In the genomic region with DNA sequence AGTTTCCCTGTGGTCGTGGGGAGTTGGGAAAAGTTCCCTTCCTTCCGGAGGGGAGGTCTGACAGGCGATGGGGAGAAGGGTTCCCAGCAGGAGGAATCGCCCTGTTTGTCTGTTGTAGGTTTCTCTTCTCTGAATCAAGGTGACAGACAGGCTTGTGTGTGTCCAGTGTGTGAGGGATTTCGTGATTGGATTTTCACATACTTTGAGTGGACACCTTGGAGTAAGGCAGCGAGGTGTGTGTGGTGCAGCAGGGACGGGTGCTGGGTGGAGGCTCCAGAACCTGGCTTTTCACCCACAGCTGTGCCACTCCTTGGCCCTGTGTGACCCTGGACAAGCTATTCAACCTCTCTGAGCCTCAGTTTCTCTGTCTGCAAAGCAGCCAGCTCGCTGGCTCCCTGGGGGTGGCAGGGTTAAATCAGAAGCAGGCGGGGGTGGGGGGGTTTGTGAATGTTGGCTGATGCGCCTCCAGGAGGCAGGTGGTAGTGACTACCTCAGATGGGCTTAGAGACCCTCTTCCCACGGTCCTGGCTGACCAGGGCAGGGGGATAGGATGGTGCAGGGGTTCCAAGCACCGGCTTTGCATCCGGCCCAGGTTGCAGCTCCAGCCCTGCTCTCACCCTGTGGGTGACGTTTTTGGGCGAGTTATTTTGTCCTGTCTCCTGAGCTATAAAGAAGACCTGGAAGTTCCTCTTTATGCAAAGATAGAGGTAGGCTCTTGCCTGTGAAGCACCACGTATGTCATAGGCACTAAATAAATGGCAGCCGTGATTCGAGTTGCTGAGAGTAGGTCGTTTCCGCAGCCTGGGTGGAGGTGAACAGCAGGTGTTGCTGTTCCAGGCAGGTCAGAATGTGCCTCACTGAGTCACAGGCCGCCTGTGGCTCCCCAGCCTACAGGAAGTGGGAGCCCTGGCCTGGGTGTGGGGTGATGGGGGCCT, we compare ENCODE assay signal across 11 cellular contexts. TPM values are rescaled to one million over a fixed set of nuclear protein-coding genes. Genes with fewer than 3 reads are reported as not detected.
DNase-seq lines count a peak whose midpoint lies in the region; ATAC-seq and TF ChIP-seq lines count a peak whose summit lies in the region.
"Had no signal": no experiment of that assay in that cellular context is flagged by ENCODE, and none has a peak within 500 bp of the region (broad histone marks: within the 10 kb centered on the region; RNA-seq: fewer than 3 reads in every experiment).

No MANE protein-coding gene starts in this region.

- POLR2A ChIA-PET in RWPE1 (lab: Yijun Ruan, JAX; ENCODE audit: low non-redundant PET), result interaction anchor here (0.5 to 0.6 kb wide), 3 partner anchors 11 to 953 kb away, joined by 3 to 6 read pairs (median 4); no protein-coding TSS in a partner anchor

- WGBS in prostate gland, result 41% methylated on average over 21 of the region's 21 CpGs

- no peaks in the 10 kb centered on the region for H3K27me3 ChIP-seq in prostate gland (replicated peaks; ENCODE audit: insufficient read depth)

- H3K27ac ChIP-seq in RWPE1 (peak overlapping the region; percentile 90), prostate gland (peak overlapping the region; percentile 57 to 59)

- DNase-seq in Daoy (ENCODE audit: low read depth) (peak; percentile 49), RWPE1 (ENCODE audit: low spot score) (peak; percentile 62), foreskin fibroblast (no peak), prostate gland (ENCODE audit: low spot score) (no peak), cerebellum (ENCODE audit: low spot score) (no peak), SIG-M5 (lab: John Stamatoyannopoulos, UW) (no peak)
- no peak for DNase-seq in activated CD8-positive, alpha-beta memory T cell treated with anti-CD3 and anti-CD28 coated beads, Interleukin-2, amount 50 U/mL, for 4 hours
- DNase-seq: activated CD4-positive, alpha-beta T cell treated with anti-CD3 and anti-CD28 coated beads, Interleukin-2, amount 10 ng/mL, durations not matched to agents 24 days and 14 days had no signal

- peak overlapping the region; percentile 53 to 99 for H3K4me3 ChIP-seq in foreskin fibroblast (ENCODE audit: low read depth in 1 of 2, low read length in 2 of 2)
- H3K4me3 ChIP-seq in prostate gland, result peak overlapping the region; percentile 23 to 36

- intact Hi-C loops in prostate gland (cut with DNase I), result no loop called here

- H3K9me3 ChIP-seq in prostate gland, result no peaks in the 10 kb centered on the region

- ATAC-seq in GM21825 (IDR thresholded peaks at IDR 0.05; ENCODE audit: unreplicated experiment), result no peak
- ATAC-seq: stimulated activated memory B cell treated with anti-CD40 and anti-IgM and Interleukin-4, amounts not matched to agents 10 μg/mL and 1 μg/mL and 100 μg/mL, for 72 hours had no signal

- CTCF ChIA-PET in RWPE1 (lab: Yijun Ruan, JAX), result interaction anchor here (0.5 to 0.7 kb wide), 3 partner anchors 47 to 939 kb away, joined by 3 to 4 read pairs (median 3); no protein-coding TSS in a partner anchor

- no peaks in the 10 kb centered on the region for H3K4me1 ChIP-seq in prostate gland (replicated peaks)

- TF ChIP-seq CTCF in RWPE1 (conservative IDR thresholded peaks at IDR 0.05; ENCODE audit: low read depth) (no peak), foreskin fibroblast (IDR thresholded peaks at IDR 0.05; ENCODE audit: low read depth, low read length) (no peak), prostate gland (IDR thresholded peaks at IDR 0.05) (no peak)

- no peak for TF ChIP-seq POLR2A in prostate gland (IDR thresholded peaks at IDR 0.05)

- H3K36me3 ChIP-seq in prostate gland, result no peaks in the 10 kb centered on the region

RNA-seq across cellular contexts. Expression of a gene that starts 0.7 kb away (rescaled TPM):
- total RNA-seq in Daoy (2014; rRNA removed; shearing (Covaris generic)), result 4.6 and 8.5 TPM in 2 replicates
- total RNA-seq in prostate gland, result 1 to 10 TPM in 1 of 2 donors, under 1 TPM in 1; 0.97 to 1.2 TPM
- 0.45 TPM for total RNA-seq in cerebellum
- total RNA-seq: activated CD4-positive, alpha-beta T cell treated with anti-CD3 and anti-CD28 coated beads, Interleukin-2, amount 10 ng/mL, durations not matched to agents 24 days and 14 days had no signal

RNA-seq across cellular contexts. Expression of a gene that starts 50.7 kb away (rescaled TPM):
- 0.97 and 1.5 TPM in 2 replicates for total RNA-seq in Daoy (2014; rRNA removed; shearing (Covaris generic))
- total RNA-seq in prostate gland (1 to 10 TPM in 1 of 2 donors, not detected in 1; 2.3 TPM), cerebellum (not detected)
- total RNA-seq: activated CD4-positive, alpha-beta T cell treated with anti-CD3 and anti-CD28 coated beads, Interleukin-2, amount 10 ng/mL, durations not matched to agents 24 days and 14 days; HT-29 had no signal

Comparison
In these comparisons a context has a peak if more than half of its experiments do, and no peak if none do; other contexts are left out.
1. DNase-seq: peak in Daoy (single experiment) and RWPE1 (single experiment); none in foreskin fibroblast (0 of 2), prostate gland (single experiment), cerebellum (single experiment), activated CD8-positive, alpha-beta memory T cell treated with anti-CD3 and anti-CD28 coated beads, Interleukin-2, amount 50 U/mL, for 4 hours (single experiment) and SIG-M5 (single experiment).